In the genomic region with DNA sequence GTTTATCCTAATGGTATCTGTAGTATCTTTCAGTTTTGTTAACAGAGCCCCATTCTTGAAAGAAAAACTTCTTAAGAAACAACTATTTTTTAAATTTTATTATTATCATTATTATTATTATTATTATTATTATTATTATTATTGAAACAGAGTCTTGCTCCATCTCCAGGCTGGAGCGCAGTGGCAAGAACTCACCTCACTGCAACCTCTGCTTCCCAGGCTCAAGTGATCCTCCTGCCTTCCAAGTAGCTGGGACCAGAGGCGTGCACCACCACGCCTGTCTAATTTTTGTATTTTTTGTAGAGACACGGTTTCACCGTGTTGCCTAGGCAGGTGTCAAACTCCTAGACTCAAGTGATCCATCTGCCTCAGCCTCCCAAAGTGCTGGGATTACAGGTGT, we compare ENCODE assay signal across 23 cellular contexts.
"Had no signal": no experiment of that assay in that cellular context is flagged by ENCODE, and none has a peak within 500 bp of the region (broad histone marks: within the 10 kb centered on the region; RNA-seq: fewer than 3 reads in every experiment).

No MANE protein-coding gene starts in this region.

- H3K27ac ChIP-seq: ascending aorta, brain microvascular endothelial cell, epithelial cell of prostate, esophagus squamous epithelium, left ventricle myocardium inferior, right lobe of liver, tibial artery, upper lobe of right lung had no signal

- H3K4me3 Mint-ChIP-seq: activated B cell treated with CpG ODN at 0.5 μM for 24 hours; activated naive CD4-positive, alpha-beta T cell treated with anti-CD3 and anti-CD28 coated beads for 36 hours; activated naive CD8-positive, alpha-beta T cell treated with anti-CD3 and anti-CD28 coated beads for 36 hours; activated T-helper 1 cell treated with anti-CD3 and anti-CD28 coated beads, Interleukin-12 subunit alpha, Interleukin-12 subunit beta, Interleukin-2, Interleukin-4 antibody, amounts not matched to agents 30 ng/mL and 10 ng/mL and 1 ng/mL, durations not matched to agents 14 hours and 24 hours and 36 hours; nephron; stimulated activated effector memory CD8-positive, alpha-beta T cell treated with anti-CD3 and anti-CD28 coated beads, Interleukin-12 subunit alpha, Interleukin-12 subunit beta, amount 100 ng/mL, for 72 hours; stimulated activated naive CD8-positive, alpha-beta T cell treated with anti-CD3 and anti-CD28 coated beads, Interleukin-15, Interleukin-2, amounts not matched to agents 100 ng/mL and 50 ng/mL, for 24 hours; T-helper 17 cell had no signal

- H3K27me3 Mint-ChIP-seq: activated B cell treated with CpG ODN at 0.5 μM for 24 hours; activated naive CD8-positive, alpha-beta T cell treated with anti-CD3 and anti-CD28 coated beads for 36 hours; stimulated activated naive CD8-positive, alpha-beta T cell treated with anti-CD3 and anti-CD28 coated beads, Interleukin-15, Interleukin-2, amounts not matched to agents 100 ng/mL and 50 ng/mL, for 24 hours; T-helper 17 cell had no signal

- H3K4me1 Mint-ChIP-seq: activated B cell treated with CpG ODN at 0.5 μM for 24 hours; activated naive CD8-positive, alpha-beta T cell treated with anti-CD3 and anti-CD28 coated beads for 36 hours; nephron; stimulated activated effector memory CD8-positive, alpha-beta T cell treated with anti-CD3 and anti-CD28 coated beads, Interleukin-12 subunit alpha, Interleukin-12 subunit beta, amount 100 ng/mL, for 72 hours had no signal

- H3K9me3 Mint-ChIP-seq: activated B cell treated with CpG ODN at 0.5 μM for 24 hours; activated naive CD4-positive, alpha-beta T cell treated with anti-CD3 and anti-CD28 coated beads for 36 hours; activated naive CD8-positive, alpha-beta T cell treated with anti-CD3 and anti-CD28 coated beads for 36 hours; activated T-helper 1 cell treated with anti-CD3 and anti-CD28 coated beads, Interleukin-12 subunit alpha, Interleukin-12 subunit beta, Interleukin-2, Interleukin-4 antibody, amounts not matched to agents 30 ng/mL and 10 ng/mL and 1 ng/mL, durations not matched to agents 14 hours and 24 hours and 36 hours; nephron; stimulated activated effector memory CD8-positive, alpha-beta T cell treated with anti-CD3 and anti-CD28 coated beads, Interleukin-12 subunit alpha, Interleukin-12 subunit beta, amount 100 ng/mL, for 72 hours; stimulated activated naive CD8-positive, alpha-beta T cell treated with anti-CD3 and anti-CD28 coated beads, Interleukin-15, Interleukin-2, amounts not matched to agents 100 ng/mL and 50 ng/mL, for 24 hours had no signal

- DNase-seq: activated B cell treated with CpG ODN at 0.5 μM for 24 hours; activated CD4-positive, alpha-beta T cell treated with anti-CD3 and anti-CD28 coated beads, Interleukin-2, amount 50 U/mL, for 4 hours; activated effector memory CD4-positive, alpha-beta T cell treated with anti-CD3 and anti-CD28 coated beads, Interleukin-2, amount 50 U/mL, for 16 hours; activated naive CD4-positive, alpha-beta T cell treated with anti-CD3 and anti-CD28 coated beads for 36 hours; activated naive CD8-positive, alpha-beta T cell treated with anti-CD3 and anti-CD28 coated beads for 36 hours; activated T-cell treated with anti-CD3 and anti-CD28 coated beads for 4 hours; effector CD8-positive, alpha-beta T cell; esophagus squamous epithelium; foreskin melanocyte; left ventricle myocardium inferior; right lobe of liver; stimulated activated CD4-positive, alpha-beta T cell treated with anti-CD3 and anti-CD28 coated beads, Interleukin-2, amount 100 ng/mL, for 48 hours; T-helper 17 cell; T1000; tibial artery; upper lobe of right lung had no signal

- H3K27ac Mint-ChIP-seq: activated B cell treated with CpG ODN at 0.5 μM for 24 hours; activated naive CD8-positive, alpha-beta T cell treated with anti-CD3 and anti-CD28 coated beads for 36 hours; activated T-helper 1 cell treated with anti-CD3 and anti-CD28 coated beads, Interleukin-12 subunit alpha, Interleukin-12 subunit beta, Interleukin-2, Interleukin-4 antibody, amounts not matched to agents 30 ng/mL and 10 ng/mL and 1 ng/mL, durations not matched to agents 14 hours and 24 hours and 36 hours; nephron; stimulated activated effector memory CD8-positive, alpha-beta T cell treated with anti-CD3 and anti-CD28 coated beads, Interleukin-12 subunit alpha, Interleukin-12 subunit beta, amount 100 ng/mL, for 72 hours; stimulated activated naive CD8-positive, alpha-beta T cell treated with anti-CD3 and anti-CD28 coated beads, Interleukin-15, Interleukin-2, amounts not matched to agents 100 ng/mL and 50 ng/mL, for 24 hours; T-helper 17 cell had no signal
